Comparison of ENCODE assay signal across 11 cellular contexts in genomic region chr4:186069734-186070133, GRCh38. TPM values are rescaled to one million over a fixed set of nuclear protein-coding genes. Genes with fewer than 3 reads are reported as not detected.
A peak's percentile ranks its signal among the peaks of the same experiment; 100 is the strongest.
DNase-seq lines count a peak whose midpoint lies in the region; ATAC-seq and TF ChIP-seq lines count a peak whose summit lies in the region.
"Had no signal": no experiment of that assay in that cellular context is flagged by ENCODE, and none has a peak within 500 bp of the region (broad histone marks: within the 10 kb centered on the region; RNA-seq: fewer than 3 reads in every experiment).

No MANE protein-coding gene starts in this region.

- H3K4me1 ChIP-seq in A673 (ENCODE audit: insufficient read depth, low read length, poor library complexity, severe bottlenecking) = no peaks in the 10 kb centered on the region
- no peaks in the 10 kb centered on the region for H3K4me1 ChIP-seq in OCI-LY7 (ENCODE audit: insufficient read depth, low read length, poor library complexity, severe bottlenecking)
- H3K4me1 ChIP-seq in fibroblast of lung (ENCODE audit: control insufficient read depth, extremely low read depth, insufficient read depth, low read length) = no peaks in the 10 kb centered on the region

- H3K9me2 ChIP-seq in OCI-LY7 (ENCODE audit: insufficient read depth, low read length) = no peaks in the 10 kb centered on the region

- H3K27ac ChIP-seq in A673 (ENCODE audit: low read depth, low read length, poor library complexity, severe bottlenecking) = no peak overlapping the region
- no peak overlapping the region for H3K27ac ChIP-seq in OCI-LY7 (ENCODE audit: low read depth, low read length, poor library complexity, severe bottlenecking)
- H3K27ac ChIP-seq in fibroblast of lung (ENCODE audit: insufficient read depth, low read length) = no peak overlapping the region

- H3K4me1 Mint-ChIP-seq in osteocyte (ENCODE audit: unreplicated experiment) = peaks cover 18% of the 10 kb centered on the region
- H3K4me1 Mint-ChIP-seq in activated T-helper 1 cell treated with anti-CD3 and anti-CD28 coated beads, Interleukin-12 subunit alpha, Interleukin-12 subunit beta, Interleukin-2, Interleukin-4 antibody, amounts not matched to agents 30 ng/mL and 10 ng/mL and 1 ng/mL, durations not matched to agents 14 hours and 24 hours and 36 hours (ENCODE audit: low read depth) = peaks cover 18% of the 10 kb centered on the region

- POLR2A ChIA-PET in A673 (lab: Charles Lee; ENCODE audit: low non-redundant PET) (no interaction called here), OCI-LY7 (lab: Charles Lee) (interaction anchor here (0.6 kb wide), 1 partner anchor 464 kb away, joined by 3 read pairs; no protein-coding TSS in a partner anchor)

- ATAC-seq in HG02981 (IDR thresholded peaks at IDR 0.05; ENCODE audit: unreplicated experiment) (no peak), left lobe of liver (no peak)

- no peaks in the 10 kb centered on the region for H4K20me1 ChIP-seq in OCI-LY7 (ENCODE audit: insufficient read depth, low read length)
- no peaks in the 10 kb centered on the region for H4K20me1 ChIP-seq in fibroblast of lung (ENCODE audit: control insufficient read depth, extremely low read depth, insufficient read depth, low read length)

- DNase-seq in A673 (ENCODE audit: low spot score) (no peak), OCI-LY7 (ENCODE audit: low spot score) (no peak), fibroblast of lung (ENCODE audit: low read depth in 2 of 2) (no peak), osteocyte (ENCODE audit: extremely low spot score, unreplicated experiment) (no peak), left lobe of liver (ENCODE audit: low spot score) (no peak)
- no peak for DNase-seq in activated T-helper 1 cell treated with anti-CD3 and anti-CD28 coated beads, Interleukin-12 subunit alpha, Interleukin-12 subunit beta, Interleukin-2, Interleukin-4 antibody, amounts not matched to agents 30 ng/mL and 10 ng/mL and 1 ng/mL, durations not matched to agents 14 hours and 24 hours and 36 hours (ENCODE audit: low spot score)
- DNase-seq in stimulated activated CD4-positive, alpha-beta T cell treated with anti-CD3 and anti-CD28 coated beads, Interleukin-15, amount 100 ng/mL, for 24 hours = no peak
- DNase-seq: activated naive CD8-positive, alpha-beta T cell treated with anti-CD3 and anti-CD28 coated beads, Interleukin-2, amount 10 ng/mL, durations not matched to agents 7 days and 5 days; NCI-H1930; stimulated activated CD4-positive, alpha-beta T cell treated with anti-CD3 and anti-CD28 coated beads, Interleukin-4, amount 100 ng/mL, for 4 hours had no signal

- no peak overlapping the region for H3K4me3 Mint-ChIP-seq in osteocyte (ENCODE audit: unreplicated experiment)
- H3K4me3 Mint-ChIP-seq in activated T-helper 1 cell treated with anti-CD3 and anti-CD28 coated beads, Interleukin-12 subunit alpha, Interleukin-12 subunit beta, Interleukin-2, Interleukin-4 antibody, amounts not matched to agents 30 ng/mL and 10 ng/mL and 1 ng/mL, durations not matched to agents 14 hours and 24 hours and 36 hours = no peak overlapping the region

- H3K9ac ChIP-seq in fibroblast of lung (ENCODE audit: insufficient read depth, low read length) = no peak overlapping the region

- no peaks in the 10 kb centered on the region for H3K79me2 ChIP-seq in OCI-LY7 (ENCODE audit: insufficient read depth, low read depth, low read length)
- H3K79me2 ChIP-seq in fibroblast of lung (ENCODE audit: control insufficient read depth, insufficient read depth, low read length) = no peaks in the 10 kb centered on the region

- H2AFZ ChIP-seq in OCI-LY7 (ENCODE audit: low read length) = peak overlapping the region; percentile 95; the same call in 1 of the 2 replicates
- H2AFZ ChIP-seq in fibroblast of lung (ENCODE audit: low read length) = peak overlapping the region; percentile 25

- H3K27me3 ChIP-seq in A673 (replicated peaks; ENCODE audit: insufficient read depth, low read depth, low read length, poor library complexity) = no peaks in the 10 kb centered on the region
- H3K27me3 ChIP-seq in fibroblast of lung (ENCODE audit: control insufficient read depth, insufficient read depth, low read length) = no peaks in the 10 kb centered on the region

- H3K36me3 ChIP-seq in A673 (ENCODE audit: insufficient read depth, low read length, poor library complexity, severe bottlenecking) (no peaks in the 10 kb centered on the region), OCI-LY7 (ENCODE audit: insufficient read depth, low read length) (no peaks in the 10 kb centered on the region), fibroblast of lung (ENCODE audit: control insufficient read depth, insufficient read depth, low read length) (no peaks in the 10 kb centered on the region)

- intact Hi-C loops in A673 (cut with micrococcal nuclease; ENCODE audit: unreplicated experiment) (loop anchor here (5.0 kb wide), 1 partner anchor 123 kb away; the partner anchor contains the start of gene CYP4V2), OCI-LY7 (cut with micrococcal nuclease; ENCODE audit: unreplicated experiment) (loop anchor here (2.0 to 5.0 kb wide), 2 partner anchors 67 to 123 kb away; partner anchors contain the start of gene CYP4V2)
- intact Hi-C loops in activated T-helper 1 cell treated with anti-CD3 and anti-CD28 coated beads, Interleukin-12 subunit alpha, Interleukin-12 subunit beta, Interleukin-2, Interleukin-4 antibody, amounts not matched to agents 30 ng/mL and 10 ng/mL and 1 ng/mL, durations not matched to agents 14 hours and 24 hours and 36 hours (cut with micrococcal nuclease) = loop anchor here (5.0 kb wide), 2 partner anchors 68 to 123 kb away; partner anchors contain the start of gene CYP4V2

- peak overlapping the region; percentile 81 for H3K27ac Mint-ChIP-seq in osteocyte (ENCODE audit: unreplicated experiment)
- H3K27ac Mint-ChIP-seq in activated T-helper 1 cell treated with anti-CD3 and anti-CD28 coated beads, Interleukin-12 subunit alpha, Interleukin-12 subunit beta, Interleukin-2, Interleukin-4 antibody, amounts not matched to agents 30 ng/mL and 10 ng/mL and 1 ng/mL, durations not matched to agents 14 hours and 24 hours and 36 hours = no peak overlapping the region

- H3K9me3 ChIP-seq in A673 (ENCODE audit: low read depth, low read length, poor library complexity, severe bottlenecking) (no peaks in the 10 kb centered on the region), OCI-LY7 (ENCODE audit: low read length) (no peaks in the 10 kb centered on the region), fibroblast of lung (ENCODE audit: control insufficient read depth, insufficient read depth, low read depth, low read length) (no peaks in the 10 kb centered on the region)

- no peak for TF ChIP-seq CTCF in A673 (conservative IDR thresholded peaks at IDR 0.05; ENCODE audit: low read depth, low read length)
- no peak for TF ChIP-seq CTCF in OCI-LY7 (conservative IDR thresholded peaks at IDR 0.05; ENCODE audit: low read length)
- no peak for TF ChIP-seq CTCF in fibroblast of lung (conservative IDR thresholded peaks at IDR 0.05 in 1 of 2, IDR thresholded peaks at IDR 0.05 in 1 of 2; ENCODE audit: low read depth in 1 of 2, low read length in 2 of 2)
- no peak for TF ChIP-seq CTCF in osteocyte (IDR thresholded peaks at IDR 0.05)

- H3K27me3 Mint-ChIP-seq in osteocyte (ENCODE audit: unreplicated experiment) = no peaks in the 10 kb centered on the region
- H3K27me3 Mint-ChIP-seq in activated T-helper 1 cell treated with anti-CD3 and anti-CD28 coated beads, Interleukin-12 subunit alpha, Interleukin-12 subunit beta, Interleukin-2, Interleukin-4 antibody, amounts not matched to agents 30 ng/mL and 10 ng/mL and 1 ng/mL, durations not matched to agents 14 hours and 24 hours and 36 hours (ENCODE audit: insufficient read depth) = peaks cover 2% of the 10 kb centered on the region

- no peaks in the 10 kb centered on the region for H3K36me3 Mint-ChIP-seq in osteocyte (ENCODE audit: unreplicated experiment)
- no peaks in the 10 kb centered on the region for H3K36me3 Mint-ChIP-seq in activated T-helper 1 cell treated with anti-CD3 and anti-CD28 coated beads, Interleukin-12 subunit alpha, Interleukin-12 subunit beta, Interleukin-2, Interleukin-4 antibody, amounts not matched to agents 30 ng/mL and 10 ng/mL and 1 ng/mL, durations not matched to agents 14 hours and 24 hours and 36 hours (ENCODE audit: low read depth)
- H3K36me3 Mint-ChIP-seq: activated naive CD8-positive, alpha-beta T cell treated with anti-CD3 and anti-CD28 coated beads, Interleukin-2, amount 10 ng/mL, durations not matched to agents 7 days and 5 days had no signal

- BruUV-seq in A673 (replicated peaks; lab: Mats Ljungman, UMichigan) = no TSS peak
- BruUV-seq in OCI-LY7 (replicated peaks; lab: Mats Ljungman, UMichigan) = no TSS peak

- H3K9me3 Mint-ChIP-seq in osteocyte (ENCODE audit: unreplicated experiment) = no peaks in the 10 kb centered on the region
- no peaks in the 10 kb centered on the region for H3K9me3 Mint-ChIP-seq in activated T-helper 1 cell treated with anti-CD3 and anti-CD28 coated beads, Interleukin-12 subunit alpha, Interleukin-12 subunit beta, Interleukin-2, Interleukin-4 antibody, amounts not matched to agents 30 ng/mL and 10 ng/mL and 1 ng/mL, durations not matched to agents 14 hours and 24 hours and 36 hours
- H3K9me3 Mint-ChIP-seq: activated naive CD8-positive, alpha-beta T cell treated with anti-CD3 and anti-CD28 coated beads, Interleukin-2, amount 10 ng/mL, durations not matched to agents 7 days and 5 days had no signal

- H3K4me3 ChIP-seq in A673 (ENCODE audit: low read depth, low read length, poor library complexity, severe bottlenecking) (peak overlapping the region; percentile 44), OCI-LY7 (ENCODE audit: low read depth, low read length, poor library complexity, severe bottlenecking) (peak overlapping the region; percentile 60), fibroblast of lung (replicated peaks in 1 of 4; ENCODE audit: control extremely low read depth in 1 of 4, insufficient read depth in 1 of 4, low read depth in 3 of 4, low read length in 4 of 4) (peak overlapping the region; percentile 21 to 73 (median 44))

- CTCF ChIA-PET in A673 (lab: Charles Lee) = no interaction called here
- CTCF ChIA-PET in OCI-LY7 (lab: Charles Lee; ENCODE audit: unreplicated experiment) = no interaction called here

- H3K4me2 ChIP-seq in OCI-LY7 (ENCODE audit: low read length) (peak overlapping the region; percentile 78; the same call in 1 of the 2 replicates), fibroblast of lung (ENCODE audit: extremely low read depth, insufficient read depth, low read length) (peak overlapping the region; percentile 76)

RNA-seq across cellular contexts. Expression of gene TLR3, which starts 0.8 kb away (rescaled TPM):
- total RNA-seq in A673 (2021) = 1.8 and 2.5 TPM in 2 replicates
- 0.26 and 0.38 TPM in 2 replicates for total RNA-seq in OCI-LY7 (2014; rRNA removed; shearing (Covaris generic))
- total RNA-seq in OCI-LY7 (2022) = 0.53 and 0.77 TPM in 2 replicates
- 4.6 and 8.1 TPM in 2 replicates for total RNA-seq in fibroblast of lung
- polyA plus RNA-seq in fibroblast of lung = 4.9 and 12.6 TPM in 2 replicates
- 2.3 and 5.3 TPM in 2 replicates for polyA plus RNA-seq in fibroblast of lung (2012)
- 2.6 and 9.8 TPM in 2 replicates for polyA minus RNA-seq in fibroblast of lung (ENCODE audit: low replicate concordance)
- total RNA-seq in osteocyte = 7.5 and 8.2 TPM in 2 replicates
- not detected in 2 replicates for total RNA-seq in activated T-helper 1 cell treated with anti-CD3 and anti-CD28 coated beads, Interleukin-12 subunit alpha, Interleukin-12 subunit beta, Interleukin-2, Interleukin-4 antibody, amounts not matched to agents 30 ng/mL and 10 ng/mL and 1 ng/mL, durations not matched to agents 14 hours and 24 hours and 36 hours
- total RNA-seq in left lobe of liver = 7.7 TPM

RNA-seq across cellular contexts. Expression of gene FAM149A, which starts 34.8 kb away (rescaled TPM):
- 0.90 and 2.4 TPM in 2 replicates for total RNA-seq in A673 (2021)
- total RNA-seq in OCI-LY7 (2014; rRNA removed; shearing (Covaris generic)) = not detected in 2 replicates
- total RNA-seq in OCI-LY7 (2022) = not detected in 2 replicates
- total RNA-seq in fibroblast of lung = 9.4 and 11.3 TPM in 2 replicates
- polyA plus RNA-seq in fibroblast of lung = 2.3 and 5.6 TPM in 2 replicates
- 2.7 and 4.8 TPM in 2 replicates for polyA plus RNA-seq in fibroblast of lung (2012)
- polyA minus RNA-seq in fibroblast of lung (ENCODE audit: low replicate concordance) = 12.3 TPM in 1 of 2 replicates, not detected in the other
- total RNA-seq in osteocyte = 2.0 and 2.3 TPM in 2 replicates
- total RNA-seq in activated T-helper 1 cell treated with anti-CD3 and anti-CD28 coated beads, Interleukin-12 subunit alpha, Interleukin-12 subunit beta, Interleukin-2, Interleukin-4 antibody, amounts not matched to agents 30 ng/mL and 10 ng/mL and 1 ng/mL, durations not matched to agents 14 hours and 24 hours and 36 hours = 0.61 TPM in 1 of 2 replicates, not detected in the other
- total RNA-seq in left lobe of liver = 33.4 TPM
